18 cellular contexts compared by ENCODE assay signal in genomic region chr1:3329640-3330281, GRCh38.
DNase-seq lines count a peak whose midpoint lies in the region; ATAC-seq, FAIRE-seq and TF ChIP-seq lines count a peak whose summit lies in the region.
"Had no signal": no experiment of that assay in that cellular context is flagged by ENCODE, and none has a peak within 500 bp of the region (broad histone marks: within the 10 kb centered on the region; RNA-seq: fewer than 3 reads in every experiment).

No MANE protein-coding gene starts in this region.

- no peaks in the 10 kb centered on the region for H3K36me3 Mint-ChIP-seq in neural crest cell (ENCODE audit: low read depth)

- no peak overlapping the region for H3K27ac ChIP-seq in HepG2 (ENCODE audit: extremely low read length, insufficient read depth, low read length)
- H3K27ac ChIP-seq in right lobe of liver, result no peak overlapping the region
- H3K27ac ChIP-seq in Panc1 (ENCODE audit: low read length), result no peak overlapping the region; the same call in 1 of the 2 replicates
- H3K27ac ChIP-seq in pancreas, result no peak overlapping the region
- H3K27ac ChIP-seq in MM.1S (ENCODE audit: low read length), result no peak overlapping the region
- H3K27ac ChIP-seq: C4-2B, Peyer's patch had no signal

- POLR2A ChIA-PET in HepG2 (lab: Yijun Ruan, JAX), result interaction anchor here (0.8 to 1.9 kb wide), 5 partner anchors 9 to 111 kb away, joined by 4 to 14 read pairs (median 4); no protein-coding TSS in a partner anchor
- POLR2A ChIA-PET in Panc1 (lab: Charles Lee), result no interaction called here

- TF ChIP-seq EP300 in HepG2 (IDR thresholded peaks at IDR 0.05; ENCODE audit: low read depth in 2 of 2, low read length in 2 of 2) (no peak), HepG2 (CRISPR knock-in tag; IDR thresholded peaks at IDR 0.05; ENCODE audit: borderline replicate concordance) (no peak)

- WGBS in HepG2 (ENCODE audit: low lambda C conversion rate), result 97% methylated on average over 6 of the region's 12 CpGs
- WGBS in right lobe of liver (ENCODE audit: insufficient coverage, low coverage, low lambda C conversion rate, missing lambda C conversion rate), result 60% methylated on average over 2 of the region's 12 CpGs
- WGBS in pancreas, 2 donors, result 90 to 95% methylated on average over 12 of the region's 12 CpGs

- no peaks in the 10 kb centered on the region for H3K9me3 Mint-ChIP-seq in neural crest cell

- H3K36me3 ChIP-seq in HepG2 (replicated peaks in 1 of 2; ENCODE audit: control insufficient read depth in 1 of 2, insufficient read depth in 2 of 2, low read length in 2 of 2), result no peaks in the 10 kb centered on the region
- H3K36me3 ChIP-seq in right lobe of liver, result no peaks in the 10 kb centered on the region
- H3K36me3 ChIP-seq in Panc1 (ENCODE audit: control insufficient read depth, insufficient read depth, low read length), result no peaks in the 10 kb centered on the region
- H3K36me3 ChIP-seq in pancreas, result no peaks in the 10 kb centered on the region
- H3K36me3 ChIP-seq in MM.1S (replicated peaks; ENCODE audit: insufficient read depth, low read length), result no peaks in the 10 kb centered on the region
- H3K36me3 ChIP-seq: HAP-1, Peyer's patch had no signal

- H3K79me2 ChIP-seq in HepG2 (ENCODE audit: insufficient read depth, low read length), result peaks cover 18% of the 10 kb centered on the region
- no peaks in the 10 kb centered on the region for H3K79me2 ChIP-seq in MM.1S (ENCODE audit: low read length)

- H3K4me2 ChIP-seq in HepG2 (ENCODE audit: low read depth, low read length) (no peak overlapping the region), MM.1S (ENCODE audit: low read depth, low read length) (no peak overlapping the region)

- no peak overlapping the region for H3K4me3 Mint-ChIP-seq in neural crest cell

- no peak overlapping the region for H3K4me3 ChIP-seq in HepG2 (replicated peaks in 1 of 3; ENCODE audit: insufficient read depth in 1 of 3, low read depth in 2 of 3, low read length in 3 of 3)
- no peak overlapping the region for H3K4me3 ChIP-seq in right lobe of liver
- no peak overlapping the region for H3K4me3 ChIP-seq in Panc1 (ENCODE audit: low read depth in 2 of 2, low read length in 2 of 2)
- no peak overlapping the region for H3K4me3 ChIP-seq in pancreas
- no peak overlapping the region for H3K4me3 ChIP-seq in MM.1S (ENCODE audit: low read length)
- H3K4me3 ChIP-seq: HAP-1, Peyer's patch had no signal

- H3K4me1 Mint-ChIP-seq in neural crest cell, result peaks cover 32% of the 10 kb centered on the region

- H3K9ac ChIP-seq in HepG2 (ENCODE audit: insufficient read depth, low read depth, low read length), result no peak overlapping the region
- H3K9ac ChIP-seq in MM.1S (ENCODE audit: low read length), result no peak overlapping the region

- H3K9me2 ChIP-seq in MM.1S (replicated peaks; ENCODE audit: insufficient read depth, low read length), result no peaks in the 10 kb centered on the region

- H3K27me3 ChIP-seq in HepG2 (ENCODE audit: control insufficient read depth in 1 of 2, insufficient read depth in 2 of 2, low read length in 2 of 2), result no peaks in the 10 kb centered on the region; a peak in 1 of 5 replicates
- no peaks in the 10 kb centered on the region for H3K27me3 ChIP-seq in right lobe of liver
- no peaks in the 10 kb centered on the region for H3K27me3 ChIP-seq in Panc1 (ENCODE audit: control insufficient read depth, insufficient read depth, low read length)
- no peaks in the 10 kb centered on the region for H3K27me3 ChIP-seq in pancreas
- peaks cover 88% of the 10 kb centered on the region for H3K27me3 ChIP-seq in MM.1S (replicated peaks; ENCODE audit: insufficient read depth, low read length)
- H3K27me3 ChIP-seq: Peyer's patch had no signal

- intact Hi-C loops in HepG2 (cut with micrococcal nuclease; ENCODE audit: unreplicated experiment) (no loop called here), right lobe of liver (cut with DNase I) (no loop called here), Panc1 (cut with micrococcal nuclease; ENCODE audit: unreplicated experiment) (no loop called here), pancreas (cut with DNase I) (no loop called here)

- H2AFZ ChIP-seq in HepG2 (ENCODE audit: low read length) (no peak overlapping the region), MM.1S (ENCODE audit: low read length) (no peak overlapping the region)

- no peaks in the 10 kb centered on the region for H3F3A ChIP-seq in MM.1S (ENCODE audit: insufficient read depth, low read length)

- no peaks in the 10 kb centered on the region for H3K9me3 ChIP-seq in HepG2 (ENCODE audit: low read length)
- no peaks in the 10 kb centered on the region for H3K9me3 ChIP-seq in right lobe of liver
- no peaks in the 10 kb centered on the region for H3K9me3 ChIP-seq in Panc1 (ENCODE audit: control insufficient read depth, insufficient read depth, low read depth, low read length)
- H3K9me3 ChIP-seq in pancreas, result no peaks in the 10 kb centered on the region
- H3K9me3 ChIP-seq in MM.1S (replicated peaks; ENCODE audit: insufficient read depth, low read length), result no peaks in the 10 kb centered on the region
- H3K9me3 ChIP-seq: HAP-1, Peyer's patch had no signal

- no peaks in the 10 kb centered on the region for H4K20me1 ChIP-seq in HepG2 (ENCODE audit: insufficient read depth, low read length)
- no peaks in the 10 kb centered on the region for H4K20me1 ChIP-seq in MM.1S (ENCODE audit: insufficient read depth, low read length)

- BruUV-seq in HepG2 (replicated peaks; lab: Mats Ljungman, UMichigan) (no TSS peak), Panc1 (replicated peaks; lab: Mats Ljungman, UMichigan) (no TSS peak)

- TF ChIP-seq RAD21 in HepG2 (CRISPR knock-in tag; IDR thresholded peaks at IDR 0.05), result no peak

- DNase-seq in HepG2 (ENCODE audit: low spot score) (no peak), right lobe of liver (no peak), Panc1 (ENCODE audit: low read depth, low spot score) (no peak), neural crest cell (ENCODE audit: low read depth, low spot score) (no peak), pancreas (no peak), MM.1S (no peak)
- DNase-seq in activated naive CD4-positive, alpha-beta T cell (lab: John Stamatoyannopoulos, UW), result no peak
- DNase-seq: AML-193, NCI-H1105 treated with DMSO at 0.1 percent for 48 hours, NCI-H1694, NCI-H2107, NCI-H446 treated with DMSO at 0.1 percent for 48 hours, NCI-H69, Peyer's patch, SW 1271 had no signal

- CTCF ChIA-PET in HepG2 (lab: Yijun Ruan, JAX; ENCODE audit: low intra/inter-chr PET ratio, low total read pairs) (no interaction called here), Panc1 (lab: Charles Lee) (no interaction called here)

- in situ Hi-C loops in HepG2 (cut with HindIII; ENCODE audit: extremely low pct_ligation_motif_present, low pct_unique_long_range_greater_than_20kb) (no loop called here), Panc1 (cut with HindIII; ENCODE audit: low pct_unique_long_range_greater_than_20kb, low sequenced_read_pairs) (no loop called here)

- ATAC-seq in HepG2 (no peak), right lobe of liver (no peak), Panc1 (peak; percentile 52; the same call in 1 of the 2 replicates), pancreas (no peak)

- H3K4me1 ChIP-seq in HepG2 (ENCODE audit: insufficient read depth, low read length) (peaks cover 100% of the 10 kb centered on the region), right lobe of liver (no peaks in the 10 kb centered on the region), Panc1 (ENCODE audit: control insufficient read depth, insufficient read depth, low read length) (peaks cover 19% of the 10 kb centered on the region), pancreas (peaks cover 0 to 15% (median 13%) of the 10 kb centered on the region in 3 donors), MM.1S (ENCODE audit: low read length) (no peaks in the 10 kb centered on the region)
- H3K4me1 ChIP-seq: HAP-1, Peyer's patch had no signal

- no peak for TF ChIP-seq POLR2A in HepG2 (IDR thresholded peaks at IDR 0.05; ENCODE audit: insufficient read depth in 1 of 2, low read depth in 2 of 2, low read length in 2 of 2)
- TF ChIP-seq POLR2A in right lobe of liver (IDR thresholded peaks at IDR 0.05), result no peak

- H3K27me3 Mint-ChIP-seq in neural crest cell (ENCODE audit: low read depth), result no peaks in the 10 kb centered on the region

- H3K27ac Mint-ChIP-seq in neural crest cell (ENCODE audit: unreplicated experiment), result peak overlapping the region; percentile 43

- TF ChIP-seq CTCF in HepG2 (CRISPR knock-in tag; IDR thresholded peaks at IDR 0.05), result no peak
- TF ChIP-seq CTCF in right lobe of liver (IDR thresholded peaks at IDR 0.05), result no peak
- TF ChIP-seq CTCF in Panc1 (IDR thresholded peaks at IDR 0.05), result no peak
- TF ChIP-seq CTCF in neural crest cell (conservative IDR thresholded peaks at IDR 0.05), result no peak
- no peak for TF ChIP-seq CTCF in pancreas (IDR thresholded peaks at IDR 0.05)
- TF ChIP-seq CTCF in MM.1S (IDR thresholded peaks at IDR 0.05; ENCODE audit: low read length), result no peak

- FAIRE-seq in HepG2 (lab: Jason Lieb, UNC) (no peak), pancreas (lab: Jason Lieb, UNC) (no peak)
- FAIRE-seq: D721Med had no signal

TF ChIP-seq in HepG2, 621 proteins besides CTCF, POLR2A, EP300 and RAD21 (continues in another document):
- TF ChIP-seq, protein P1, sequence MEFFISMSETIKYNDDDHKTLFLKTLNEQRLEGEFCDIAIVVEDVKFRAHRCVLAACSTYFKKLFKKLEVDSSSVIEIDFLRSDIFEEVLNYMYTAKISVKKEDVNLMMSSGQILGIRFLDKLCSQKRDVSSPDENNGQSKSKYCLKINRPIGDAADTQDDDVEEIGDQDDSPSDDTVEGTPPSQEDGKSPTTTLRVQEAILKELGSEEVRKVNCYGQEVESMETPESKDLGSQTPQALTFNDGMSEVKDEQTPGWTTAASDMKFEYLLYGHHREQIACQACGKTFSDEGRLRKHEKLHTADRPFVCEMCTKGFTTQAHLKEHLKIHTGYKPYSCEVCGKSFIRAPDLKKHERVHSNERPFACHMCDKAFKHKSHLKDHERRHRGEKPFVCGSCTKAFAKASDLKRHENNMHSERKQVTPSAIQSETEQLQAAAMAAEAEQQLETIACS (CRISPR knock-in tag; IDR thresholded peaks at IDR 0.05), result no peak
- no peak for TF ChIP-seq EED (CRISPR knock-in tag; IDR thresholded peaks at IDR 0.05)
- no peak for TF ChIP-seq ZNF414 (CRISPR knock-in tag; IDR thresholded peaks at IDR 0.05)
- no peak for TF ChIP-seq ZNF143 (CRISPR knock-in tag; IDR thresholded peaks at IDR 0.05)
